In the genomic region with DNA sequence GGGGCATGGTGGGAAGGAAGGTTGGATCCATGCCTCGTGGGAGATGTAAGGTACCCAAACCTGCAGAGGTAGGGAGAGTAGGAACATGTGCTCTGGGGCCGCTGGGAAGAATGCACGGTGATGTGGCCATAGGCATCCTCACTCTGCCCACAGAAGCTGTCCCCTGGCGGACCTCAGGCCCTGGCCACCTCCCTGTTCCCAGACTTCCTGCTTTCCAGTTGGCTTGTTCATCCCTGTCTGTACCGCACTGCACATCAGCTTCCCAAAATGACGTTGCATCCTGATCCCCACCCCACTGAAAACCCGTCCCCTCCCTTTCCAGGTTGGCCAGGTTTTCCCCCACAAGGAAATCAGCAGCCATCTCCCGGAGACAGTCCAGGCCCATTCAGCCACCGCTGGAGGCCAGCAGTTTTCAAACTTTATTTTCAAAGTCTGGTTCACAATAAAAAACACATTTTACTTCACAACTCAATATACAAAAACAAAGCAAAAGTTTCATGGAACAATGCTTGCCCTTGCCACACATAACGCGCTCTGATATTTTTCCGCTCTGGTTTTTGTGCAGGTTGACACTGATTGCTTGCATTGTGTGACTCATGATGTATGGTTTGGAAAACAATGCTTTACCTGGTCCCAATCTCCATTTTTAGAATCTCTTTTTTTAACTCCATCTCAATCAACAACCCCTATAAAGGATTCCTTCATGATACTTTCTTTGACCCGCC, we compare ENCODE assay signal across 14 cellular contexts.
"Had no signal": no experiment of that assay in that cellular context is flagged by ENCODE, and none has a peak within 500 bp of the region (broad histone marks: within the 10 kb centered on the region; RNA-seq: fewer than 3 reads in every experiment).

No MANE protein-coding gene starts in this region.

- H3K27ac ChIP-seq: neural progenitor cell, ovary had no signal

- DNase-seq: activated B cell treated with CpG ODN at 0.5 μM for 24 hours; activated CD4-positive, alpha-beta T cell treated with anti-CD3 and anti-CD28 coated beads for 48 hours; activated CD8-positive, alpha-beta memory T cell treated with anti-CD3 and anti-CD28 coated beads, Interleukin-2, amount 50 U/mL, for 48 hours; activated gamma-delta T cell; activated T-cell treated with anti-CD3 and anti-CD28 coated beads, Interleukin-2, amount 50 U/mL, for 72 hours; amniotic stem cell; effector memory CD4-positive, alpha-beta T cell; foreskin melanocyte; ovary; stimulated activated CD4-positive, alpha-beta T cell treated with anti-CD3 and anti-CD28 coated beads, Interleukin-2, amount 100 ng/mL, for 48 hours; transverse colon had no signal

- H3K4me1 ChIP-seq: neural progenitor cell had no signal

- H3K4me2 ChIP-seq: neural progenitor cell had no signal

- H3K36me3 ChIP-seq: neural progenitor cell, ovary, transverse colon had no signal

- H3K4me3 ChIP-seq: neural progenitor cell, ovary, transverse colon had no signal

- ATAC-seq: activated T-cell treated with anti-CD3 and anti-CD28 coated beads, Interleukin-2, amount 50 U/mL, for 72 hours; stimulated activated memory B cell treated with anti-CD40 and anti-IgM and Interleukin-4, amounts not matched to agents 10 μg/mL and 1 μg/mL and 100 μg/mL, for 72 hours had no signal

- H3K9me3 ChIP-seq: ovary, transverse colon had no signal

- FAIRE-seq: islet of Langerhans had no signal

- H3K27me3 ChIP-seq: neural progenitor cell, ovary, transverse colon had no signal

- H2AFZ ChIP-seq: neural progenitor cell had no signal

- H3K9ac ChIP-seq: neural progenitor cell had no signal
